Comparison of ENCODE assay signal across 8 cellular contexts in the genomic region with DNA sequence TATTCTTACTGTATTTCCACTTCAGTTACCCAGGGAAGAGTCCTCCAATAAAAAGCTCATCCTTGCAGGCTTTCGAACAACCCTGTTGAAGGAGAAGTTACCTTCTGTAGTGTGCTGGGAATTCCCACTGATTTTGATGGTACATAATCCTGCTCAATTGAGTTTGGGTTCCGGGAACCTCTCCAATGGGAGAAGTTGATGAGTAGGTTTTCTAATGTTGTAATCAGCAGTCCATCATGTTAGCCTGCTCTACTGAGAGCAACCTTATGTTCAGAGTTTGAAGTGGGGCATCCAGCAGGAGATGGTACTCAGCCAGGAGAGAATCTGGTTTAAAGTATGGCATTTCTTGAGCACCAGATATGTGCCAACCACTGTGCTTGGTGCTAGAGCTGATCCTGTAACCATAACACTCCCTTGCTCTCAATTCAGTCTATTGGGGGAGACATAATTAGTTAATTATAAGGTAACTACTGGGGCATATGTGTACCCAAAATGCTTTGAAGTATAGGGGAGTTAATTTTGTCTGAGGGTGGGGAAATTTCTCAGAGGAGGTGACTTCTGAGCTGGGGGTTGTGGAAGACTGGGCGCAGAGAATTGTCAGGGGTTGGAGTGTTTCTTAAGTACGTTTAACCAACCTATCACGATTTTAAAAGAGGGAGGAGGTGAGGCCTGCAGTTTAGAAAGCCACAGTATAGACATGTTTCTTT. TPM values are rescaled to one million over a fixed set of nuclear protein-coding genes. Genes with fewer than 3 reads are reported as not detected.
DNase-seq lines count a peak whose midpoint lies in the region; TF ChIP-seq lines count a peak whose summit lies in the region.

No MANE protein-coding gene starts in this region.

- intact Hi-C loops in testis (cut with DNase I; ENCODE audit: low total_unique reads), result no loop called here

- H3K4me3 ChIP-seq in WI38 (ENCODE audit: low read depth, low read length) (peak overlapping the region; percentile 90), iPS-18a (ENCODE audit: low read length) (peak overlapping the region; percentile 80), suprapubic skin (peak overlapping the region; percentile 71), testis (no peak overlapping the region)

- H3K9ac ChIP-seq in iPS-18a (ENCODE audit: low read length), result peak overlapping the region; percentile 96

- no peaks in the 10 kb centered on the region for H3K27me3 Mint-ChIP-seq in T-helper 2 cell treated with Interferon-gamma antibody and Interleukin-4, amounts not matched to agents 5 μg/mL and 100 μg/mL, for 36 hours (ENCODE audit: low read depth)

- H3K4me3 Mint-ChIP-seq in T-helper 2 cell treated with Interferon-gamma antibody and Interleukin-4, amounts not matched to agents 5 μg/mL and 100 μg/mL, for 36 hours, result peak overlapping the region; percentile 87

- no peak for DNase-seq in T-helper 2 cell treated with Interferon-gamma antibody and Interleukin-4, amounts not matched to agents 5 μg/mL and 100 μg/mL, for 36 hours (ENCODE audit: low spot score)
- DNase-seq in T-helper 2 cell, result no peak
- DNase-seq in suprapubic skin (ENCODE audit: low spot score in 2 of 2), result no peak
- DNase-seq in KBM-7, result no peak
- no peak for DNase-seq in NK-92 treated with Interleukin-12 subunit alpha and Interleukin-12 subunit beta, amount 100 ng/mL, for 24 hours (lab: John Stamatoyannopoulos, UW)
- DNase-seq in testis, result no peak

- no peaks in the 10 kb centered on the region for H3K9me3 ChIP-seq in iPS-18a (ENCODE audit: control insufficient read depth, low read depth, low read length)
- no peaks in the 10 kb centered on the region for H3K9me3 ChIP-seq in suprapubic skin
- no peaks in the 10 kb centered on the region for H3K9me3 ChIP-seq in testis

- no peaks in the 10 kb centered on the region for H3K9me3 Mint-ChIP-seq in T-helper 2 cell treated with Interferon-gamma antibody and Interleukin-4, amounts not matched to agents 5 μg/mL and 100 μg/mL, for 36 hours

- WGBS in suprapubic skin, result 49% methylated on average over 5 of the region's 5 CpGs
- WGBS in testis, 2 donors, result 46 to 56% methylated on average over 5 of the region's 5 CpGs

- peaks cover 58% of the 10 kb centered on the region for H3K4me1 Mint-ChIP-seq in T-helper 2 cell treated with Interferon-gamma antibody and Interleukin-4, amounts not matched to agents 5 μg/mL and 100 μg/mL, for 36 hours (ENCODE audit: low read depth)

- peaks cover 50% of the 10 kb centered on the region for H3K36me3 Mint-ChIP-seq in T-helper 2 cell treated with Interferon-gamma antibody and Interleukin-4, amounts not matched to agents 5 μg/mL and 100 μg/mL, for 36 hours (ENCODE audit: low read depth)

- peaks cover 59% of the 10 kb centered on the region for H3K27me3 ChIP-seq in iPS-18a (ENCODE audit: control insufficient read depth, insufficient read depth, low read length)
- H3K27me3 ChIP-seq in suprapubic skin, result no peaks in the 10 kb centered on the region
- H3K27me3 ChIP-seq in testis, result no peaks in the 10 kb centered on the region

- H3K27ac Mint-ChIP-seq in T-helper 2 cell treated with Interferon-gamma antibody and Interleukin-4, amounts not matched to agents 5 μg/mL and 100 μg/mL, for 36 hours, result peak overlapping the region; percentile 92

- no peak for TF ChIP-seq POLR2A in suprapubic skin (IDR thresholded peaks at IDR 0.05)
- TF ChIP-seq POLR2A in testis (IDR thresholded peaks at IDR 0.05), result no peak

- no peak overlapping the region for H3K27ac ChIP-seq in iPS-18a (ENCODE audit: low read length)
- no peak overlapping the region for H3K27ac ChIP-seq in suprapubic skin
- no peak overlapping the region for H3K27ac ChIP-seq in testis

- H3K4me1 ChIP-seq in iPS-18a (ENCODE audit: control insufficient read depth, low read depth, low read length), result peaks cover 31% of the 10 kb centered on the region
- H3K4me1 ChIP-seq in suprapubic skin, result peaks cover 54% of the 10 kb centered on the region
- H3K4me1 ChIP-seq in testis, result peaks cover 26% of the 10 kb centered on the region

- no peak for TF ChIP-seq CTCF in WI38 (IDR thresholded peaks at IDR 0.05; ENCODE audit: low read depth, low read length)
- no peak for TF ChIP-seq CTCF in suprapubic skin (IDR thresholded peaks at IDR 0.05)
- no peak for TF ChIP-seq CTCF in testis (IDR thresholded peaks at IDR 0.05)

- no peak for TF ChIP-seq EP300 in suprapubic skin (IDR thresholded peaks at IDR 0.05)

- in situ Hi-C loops in KBM-7 (cut with MboI; ENCODE audit: low pct_unique_long_range_greater_than_20kb, low sequenced_read_pairs), result no loop called here

- H3K36me3 ChIP-seq in iPS-18a (ENCODE audit: control insufficient read depth, low read depth, low read length) (peaks cover 9% of the 10 kb centered on the region), suprapubic skin (no peaks in the 10 kb centered on the region), testis (ENCODE audit: low read depth, missing control alignments) (no peaks in the 10 kb centered on the region)

RNA-seq across cellular contexts. Expression of a gene that starts 2.1 kb away (rescaled TPM):
- total RNA-seq in suprapubic skin, result 10 to 100 TPM; 25.8 to 32.6 (median 32.0) TPM
- 10 to 100 TPM; 33.8 to 36.6 TPM for total RNA-seq in testis
- polyA plus RNA-seq in testis (ENCODE audit: insufficient read depth, low read depth, low replicate concordance), result 12.1 TPM

Comparison
In these comparisons a context has a peak if more than half of its experiments do, and no peak if none do; other contexts are left out.
1. H3K4me3 ChIP-seq: peak in WI38 (single experiment), iPS-18a (single experiment) and suprapubic skin (single experiment); none in testis (0 of 2).